8 cellular contexts compared by ENCODE assay signal in the genomic region with DNA sequence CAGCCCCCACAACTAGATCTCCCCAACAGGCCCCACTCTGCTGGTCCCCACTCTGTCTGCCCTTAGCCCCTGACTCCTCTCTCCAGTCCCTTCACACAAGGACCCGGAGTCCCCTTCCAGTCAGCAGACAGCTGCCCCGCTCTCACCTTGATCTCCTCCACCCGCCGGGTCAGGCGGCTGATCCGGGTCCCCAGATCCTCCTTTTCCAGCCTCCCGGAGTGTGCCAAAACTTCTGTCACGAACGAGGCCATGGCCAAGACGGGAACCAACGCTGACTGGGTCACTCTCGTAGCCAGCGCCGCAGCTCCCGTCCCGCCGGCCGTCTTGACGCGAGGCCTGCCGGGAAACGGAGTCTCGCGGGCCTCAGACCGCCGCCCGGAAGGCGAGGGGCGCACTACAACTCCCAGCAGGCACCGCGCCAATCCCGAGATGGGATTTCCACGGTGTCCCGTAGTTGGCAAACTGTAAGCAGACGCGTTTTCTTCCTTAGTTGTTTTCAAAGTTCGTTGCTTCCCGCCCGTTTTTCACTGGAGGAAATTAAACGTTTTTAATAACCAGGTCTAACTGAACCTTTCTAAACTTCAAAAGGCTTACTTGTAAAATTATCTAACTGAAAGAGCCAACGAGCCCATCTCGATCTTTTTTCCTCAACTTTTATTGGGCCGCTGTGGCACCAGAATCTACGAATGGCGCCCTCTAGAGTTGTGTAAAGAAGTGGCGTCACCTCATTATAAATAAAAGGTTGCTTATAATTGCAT. TPM values are rescaled to one million over a fixed set of nuclear protein-coding genes. Genes with fewer than 3 reads are reported as not detected.
DNase-seq lines count a peak whose midpoint lies in the region; ATAC-seq, FAIRE-seq and TF ChIP-seq lines count a peak whose summit lies in the region.

A gene with protein sequence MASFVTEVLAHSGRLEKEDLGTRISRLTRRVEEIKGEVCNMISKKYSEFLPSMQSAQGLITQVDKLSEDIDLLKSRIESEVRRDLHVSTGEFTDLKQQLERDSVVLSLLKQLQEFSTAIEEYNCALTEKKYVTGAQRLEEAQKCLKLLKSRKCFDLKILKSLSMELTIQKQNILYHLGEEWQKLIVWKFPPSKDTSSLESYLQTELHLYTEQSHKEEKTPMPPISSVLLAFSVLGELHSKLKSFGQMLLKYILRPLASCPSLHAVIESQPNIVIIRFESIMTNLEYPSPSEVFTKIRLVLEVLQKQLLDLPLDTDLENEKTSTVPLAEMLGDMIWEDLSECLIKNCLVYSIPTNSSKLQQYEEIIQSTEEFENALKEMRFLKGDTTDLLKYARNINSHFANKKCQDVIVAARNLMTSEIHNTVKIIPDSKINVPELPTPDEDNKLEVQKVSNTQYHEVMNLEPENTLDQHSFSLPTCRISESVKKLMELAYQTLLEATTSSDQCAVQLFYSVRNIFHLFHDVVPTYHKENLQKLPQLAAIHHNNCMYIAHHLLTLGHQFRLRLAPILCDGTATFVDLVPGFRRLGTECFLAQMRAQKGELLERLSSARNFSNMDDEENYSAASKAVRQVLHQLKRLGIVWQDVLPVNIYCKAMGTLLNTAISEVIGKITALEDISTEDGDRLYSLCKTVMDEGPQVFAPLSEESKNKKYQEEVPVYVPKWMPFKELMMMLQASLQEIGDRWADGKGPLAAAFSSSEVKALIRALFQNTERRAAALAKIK (minus strand): TSS at position 277 of the 758 bp plus-strand sequence. CDS start 26 bp downstream, at position 251.

- TF ChIP-seq POLR2A in esophagus muscularis mucosa (IDR thresholded peaks at IDR 0.05; ENCODE audit: low read depth) = no peak

- TF ChIP-seq CTCF in esophagus muscularis mucosa (IDR thresholded peaks at IDR 0.05) = peak; percentile 79 to 89 (median 83)

- no peaks in the 10 kb centered on the region for H3K9me3 ChIP-seq in Karpas-422 (ENCODE audit: low read length)
- H3K9me3 ChIP-seq in esophagus muscularis mucosa = no peaks in the 10 kb centered on the region
- H3K9me3 ChIP-seq in muscle layer of duodenum (ENCODE audit: control insufficient read depth in 1 of 2, low read length in 2 of 2) = no peaks in the 10 kb centered on the region

- H3K79me2 ChIP-seq in Karpas-422 (ENCODE audit: low read length) = peaks cover 28% of the 10 kb centered on the region

- peak within 1 kb of the TSS; percentile 62 for H3K4me2 ChIP-seq in Karpas-422 (ENCODE audit: low read depth, low read length, poor library complexity, severe bottlenecking)

- H3K4me3 ChIP-seq in Karpas-422 (ENCODE audit: low read length) = peak within 1 kb of the TSS; percentile 77
- H3K4me3 ChIP-seq in esophagus muscularis mucosa = peak within 1 kb of the TSS; percentile 72 to 87 (median 82)
- H3K4me3 ChIP-seq in muscle layer of duodenum (ENCODE audit: low read depth in 1 of 2, low read length in 2 of 2) = peak within 1 kb of the TSS; percentile 91 to 96

- H3K36me3 Mint-ChIP-seq in activated T-cell treated with anti-CD3 and anti-CD28 coated beads, Interleukin-2, amount 50 U/mL, for 72 hours (ENCODE audit: insufficient read depth in 2 of 2) = peaks cover 6 to 9% of the 10 kb centered on the region in 2 donors

- ATAC-seq in GM21825 (IDR thresholded peaks at IDR 0.05; ENCODE audit: unreplicated experiment) = peak; percentile 99
- peak; percentile 98 for ATAC-seq in activated T-cell treated with anti-CD3 and anti-CD28 coated beads, Interleukin-2, amount 50 U/mL, for 72 hours (replicated peaks in 1 of 2)

- H4K20me1 ChIP-seq in Karpas-422 (ENCODE audit: insufficient read depth, low read depth, low read length) = no peaks in the 10 kb centered on the region

- DNase-seq in Daoy (ENCODE audit: low read depth) = peak; percentile 98
- peak; percentile 94 for DNase-seq in Karpas-422
- peak; percentile 82 for DNase-seq in RCC 7860 (ENCODE audit: low spot score)
- peak; percentile 95 for DNase-seq in activated T-cell treated with anti-CD3 and anti-CD28 coated beads, Interleukin-2, amount 50 U/mL, for 72 hours
- peak; percentile 98 for DNase-seq in esophagus muscularis mucosa (ENCODE audit: extremely low spot score)
- peak; percentile 81 to 89 for DNase-seq in stimulated activated CD8-positive, alpha-beta memory T cell treated with anti-CD3 and anti-CD28 coated beads, Interleukin-7, amount 100 ng/mL, for 4 hours (ENCODE audit: low read depth in 2 of 2)

- TF ChIP-seq EP300 in esophagus muscularis mucosa (IDR thresholded peaks at IDR 0.05) = no peak

- H3K36me3 ChIP-seq in Karpas-422 (ENCODE audit: insufficient read depth, low read length) = no peaks in the 10 kb centered on the region
- H3K36me3 ChIP-seq in esophagus muscularis mucosa = peaks cover 0 to 14% (median 8%) of the 10 kb centered on the region in 4 donors
- H3K36me3 ChIP-seq in muscle layer of duodenum (ENCODE audit: control insufficient read depth in 1 of 2, insufficient read depth in 2 of 2, low read length in 2 of 2) = peaks cover 0 to 4% of the 10 kb centered on the region in 2 donors

- H2AFZ ChIP-seq in Karpas-422 (ENCODE audit: low read length) = peak within 1 kb of the TSS; percentile 30; the same call in 1 of the 2 replicates

- peak within 1 kb of the TSS; percentile 98 to 100 for H3K4me3 Mint-ChIP-seq in activated T-cell treated with anti-CD3 and anti-CD28 coated beads, Interleukin-2, amount 50 U/mL, for 72 hours

- H3K9ac ChIP-seq in Karpas-422 (ENCODE audit: low read length) = peak within 1 kb of the TSS; percentile 76

- under 1% methylated on average over 41 of the region's 46 CpGs for WGBS in esophagus muscularis mucosa

- peaks cover 27% of the 10 kb centered on the region for H3K4me1 ChIP-seq in Karpas-422 (ENCODE audit: low read length)
- peaks cover 16 to 34% (median 30%) of the 10 kb centered on the region in 4 donors for H3K4me1 ChIP-seq in esophagus muscularis mucosa
- H3K4me1 ChIP-seq in muscle layer of duodenum (ENCODE audit: control insufficient read depth in 1 of 2, insufficient read depth in 2 of 2, low read length in 2 of 2) = peaks cover 0 to 11% of the 10 kb centered on the region in 2 donors

- H3K27ac ChIP-seq in Karpas-422 (ENCODE audit: low read length) (no peak within 1 kb of the TSS), esophagus muscularis mucosa (replicated peaks in 1 of 4) (peak within 1 kb of the TSS; percentile 84 to 88 (median 88)), muscle layer of duodenum (ENCODE audit: low read length) (peak within 1 kb of the TSS; percentile 90)

- intact Hi-C loops in esophagus muscularis mucosa (cut with DNase I) = loop anchor here (10.0 kb wide), 1 partner anchor 491 kb away; no protein-coding TSS in a partner anchor

- no peaks in the 10 kb centered on the region for H3K27me3 ChIP-seq in Karpas-422 (ENCODE audit: low read length)
- no peaks in the 10 kb centered on the region for H3K27me3 ChIP-seq in esophagus muscularis mucosa
- H3K27me3 ChIP-seq in muscle layer of duodenum (ENCODE audit: low read depth, low read length) = no peaks in the 10 kb centered on the region

- H3K9me3 Mint-ChIP-seq in activated T-cell treated with anti-CD3 and anti-CD28 coated beads, Interleukin-2, amount 50 U/mL, for 72 hours = no peaks in the 10 kb centered on the region

- H3K9me2 ChIP-seq in Karpas-422 (replicated peaks; ENCODE audit: insufficient read depth, low read length) = no peaks in the 10 kb centered on the region

- peak; percentile 63 for FAIRE-seq in RCC 7860 (lab: Jason Lieb, UNC)

- peak within 1 kb of the TSS; percentile 98 for H3K27ac Mint-ChIP-seq in activated T-cell treated with anti-CD3 and anti-CD28 coated beads, Interleukin-2, amount 50 U/mL, for 72 hours

- H3K4me1 Mint-ChIP-seq in activated T-cell treated with anti-CD3 and anti-CD28 coated beads, Interleukin-2, amount 50 U/mL, for 72 hours (ENCODE audit: low read depth) = peaks cover 29% of the 10 kb centered on the region

- H3K27me3 Mint-ChIP-seq in activated T-cell treated with anti-CD3 and anti-CD28 coated beads, Interleukin-2, amount 50 U/mL, for 72 hours (ENCODE audit: low read depth) = no peaks in the 10 kb centered on the region

RNA-seq across cellular contexts. Expression of the gene that starts here (rescaled TPM):
- 31.9 and 34.6 TPM in 2 replicates for total RNA-seq in Daoy (2014; rRNA removed; shearing (Covaris generic))
- 6.3 and 11.4 TPM in 2 replicates for total RNA-seq in Karpas-422 (2014; rRNA removed; shearing (Covaris generic); ENCODE audit: low replicate concordance)
- total RNA-seq in activated T-cell treated with anti-CD3 and anti-CD28 coated beads, Interleukin-2, amount 50 U/mL, for 72 hours = 10 to 100 TPM; 13.7 to 16.6 TPM
- 10 to 100 TPM in 1 of 4 donors, 1 to 10 TPM in 3; 8.8 to 10.9 (median 9.4) TPM for total RNA-seq in esophagus muscularis mucosa
